12 cellular contexts compared by ENCODE assay signal in the genomic region with DNA sequence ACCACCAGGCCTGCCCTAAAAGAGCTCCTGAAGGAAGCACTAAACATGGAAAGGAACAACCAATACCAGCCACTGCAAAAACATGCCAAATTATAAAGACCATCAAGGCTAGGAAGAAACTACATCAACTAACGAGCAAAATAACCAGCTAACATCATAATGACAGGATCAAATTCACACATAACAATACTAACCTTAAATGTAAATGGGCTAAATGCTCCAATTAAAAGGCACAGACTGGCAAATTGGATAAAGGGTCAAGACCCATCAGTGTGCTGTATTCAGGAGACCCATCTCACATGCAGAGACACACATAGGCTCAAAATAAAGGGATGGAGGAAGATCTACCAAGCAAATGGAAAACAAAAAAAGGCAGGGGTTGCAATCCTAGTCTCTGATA. TPM values are rescaled to one million over a fixed set of nuclear protein-coding genes. Genes with fewer than 3 reads are reported as not detected.
"Had no signal": no experiment of that assay in that cellular context is flagged by ENCODE, and none has a peak within 500 bp of the region (broad histone marks: within the 10 kb centered on the region; RNA-seq: fewer than 3 reads in every experiment).

No MANE protein-coding gene starts in this region.

RNA-seq across cellular contexts. Expression of gene OR11H4, which starts 42.9 kb away (rescaled TPM):
- total RNA-seq: OCI-LY7, PC-3, PC-9, Peyer's patch, Right ventricle myocardium inferior, Right ventricle myocardium superior, RPMI7951, SJCRH30, SJSA1, SK-MEL-5, T-cell had no signal
- polyA plus RNA-seq: SK-N-SH had no signal

RNA-seq across cellular contexts. Expression of gene OR11H7, which starts 53.2 kb away (rescaled TPM):
- total RNA-seq: OCI-LY7, PC-3, PC-9, Peyer's patch, Right ventricle myocardium inferior, Right ventricle myocardium superior, RPMI7951, SJCRH30, SJSA1, SK-MEL-5, T-cell had no signal
- polyA plus RNA-seq: SK-N-SH had no signal

RNA-seq across cellular contexts. Expression of gene OR11H6, which starts 58.5 kb away (rescaled TPM):
- total RNA-seq: OCI-LY7, PC-3, PC-9, Peyer's patch, Right ventricle myocardium inferior, Right ventricle myocardium superior, RPMI7951, SJCRH30, SJSA1, SK-MEL-5, T-cell had no signal
- polyA plus RNA-seq: SK-N-SH had no signal
